In genomic region chr2:181285116-181285515, GRCh38 we compare ENCODE assay signal across 28 cellular contexts.
A peak's percentile ranks its signal among the peaks of the same experiment; 100 is the strongest.
DNase-seq lines count a peak whose midpoint lies in the region; ATAC-seq, FAIRE-seq and TF ChIP-seq lines count a peak whose summit lies in the region.
"Had no signal": no experiment of that assay in that cellular context is flagged by ENCODE, and none has a peak within 500 bp of the region (broad histone marks: within the 10 kb centered on the region; RNA-seq: fewer than 3 reads in every experiment).

No MANE protein-coding gene starts in this region.

- H3K4me3 ChIP-seq in A549: no peak overlapping the region
- no peak overlapping the region for H3K4me3 ChIP-seq in CD8-positive, alpha-beta memory T cell (ENCODE audit: low read length)
- H3K4me3 ChIP-seq: BLaER1 treated with 17β-estradiol and CSF1 and Interleukin-3, amounts not matched to agents 10 nM and 100 nM; GM23338; K562; PC-9 had no signal

- H3K27me3 Mint-ChIP-seq in CD8-positive, alpha-beta memory T cell: no peaks in the 10 kb centered on the region

- ATAC-seq in A549 (no peak), Right ventricle myocardium superior (ENCODE audit: poor library complexity) (no peak)
- ATAC-seq: CD8-positive, alpha-beta T cell; GM23338; K562 had no signal

- CTCF ChIA-PET in A549 (lab: Yijun Ruan, JAX): interaction anchor here (0.9 kb wide), 1 partner anchor 184 kb away, joined by 3 read pairs; no protein-coding TSS in a partner anchor
- CTCF ChIA-PET in CD8-positive, alpha-beta memory T cell (lab: Charles Lee): no interaction called here

- H3K4me1 ChIP-seq in A549: no peaks in the 10 kb centered on the region
- H3K4me1 ChIP-seq in CD8-positive, alpha-beta memory T cell (ENCODE audit: insufficient read depth, low read length): peaks cover 20% of the 10 kb centered on the region

- no peak for TF ChIP-seq RAD21 in A549 (conservative IDR thresholded peaks at IDR 0.05 in 1 of 2, IDR thresholded peaks at IDR 0.05 in 1 of 2)

- peaks cover 48 to 72% (median 56%) of the 10 kb centered on the region in 3 donors for H3K4me1 Mint-ChIP-seq in CD8-positive, alpha-beta memory T cell
- H3K4me1 Mint-ChIP-seq: GM23338, H9 had no signal

- H3K36me3 Mint-ChIP-seq in CD8-positive, alpha-beta memory T cell: peaks cover 3 to 36% (median 26%) of the 10 kb centered on the region in 3 donors

- no peak overlapping the region for H3K27ac ChIP-seq in A549
- H3K27ac ChIP-seq in CD8-positive, alpha-beta memory T cell (ENCODE audit: low read depth, low read length): no peak overlapping the region
- H3K27ac ChIP-seq: BLaER1 treated with 17β-estradiol and CSF1 and Interleukin-3, amounts not matched to agents 10 nM and 100 nM; PC-9 had no signal

- peaks cover 0 to 27% (median 2%) of the 10 kb centered on the region in 5 donors for H3K9me3 Mint-ChIP-seq in CD8-positive, alpha-beta memory T cell
- H3K9me3 Mint-ChIP-seq: GM23338, H9 had no signal

- no peaks in the 10 kb centered on the region for H3K27me3 ChIP-seq in CD8-positive, alpha-beta memory T cell (ENCODE audit: insufficient read depth, low read length, poor library complexity, severe bottlenecking)
- H3K27me3 ChIP-seq: BLaER1 treated with 17β-estradiol and CSF1 and Interleukin-3, amounts not matched to agents 10 nM and 100 nM had no signal

- intact Hi-C loops in Right ventricle myocardium superior (cut with DNase I): no loop called here

- TF ChIP-seq CTCF in A549 (IDR thresholded peaks at IDR 0.05): no peak

- no peak overlapping the region for H3K4me2 ChIP-seq in A549
- H3K4me2 ChIP-seq: BLaER1 treated with 17β-estradiol and CSF1 and Interleukin-3, amounts not matched to agents 10 nM and 100 nM; GM23338; PC-9 had no signal

- 11% methylated on average over 3 of the region's 3 CpGs for WGBS in A549 (ENCODE audit: missing lambda C conversion rate)

- no peak overlapping the region for H3K4me3 Mint-ChIP-seq in CD8-positive, alpha-beta memory T cell
- H3K4me3 Mint-ChIP-seq: CD8-positive, alpha-beta T cell; GM23338; H9 had no signal

- no peaks in the 10 kb centered on the region for H3K36me3 ChIP-seq in CD8-positive, alpha-beta memory T cell (ENCODE audit: insufficient read depth, low read length)
- H3K36me3 ChIP-seq: BLaER1 treated with 17β-estradiol and CSF1 and Interleukin-3, amounts not matched to agents 10 nM and 100 nM had no signal

- DNase-seq in A549 (ENCODE audit: low read depth in 1 of 2, low spot score in 1 of 2) (no peak), RPMI7951 (ENCODE audit: low read depth) (peak; percentile 28), foreskin melanocyte (peak; percentile 62), Right ventricle myocardium superior (no peak), cerebellar cortex (ENCODE audit: low spot score) (no peak)
- DNase-seq in CD8-positive, alpha-beta memory T cell: no peak
- no peak for DNase-seq in stimulated activated naive CD4-positive, alpha-beta T cell (lab: John Stamatoyannopoulos, UW)
- DNase-seq: AML-193; Calu3; CD8-positive, alpha-beta T cell; DND-41; H9; MV-4-11; NCI-H1105; NCI-H1436 treated with DMSO at 0.1 percent for 48 hours; NCI-H1930; NCI-H2107; NCI-H524; NCI-H82; PC-9; RPMI8226; SHP77 had no signal

- TF ChIP-seq EP300 in A549 (IDR thresholded peaks at IDR 0.05): no peak

- H3K27ac Mint-ChIP-seq in CD8-positive, alpha-beta memory T cell: peak overlapping the region in 6 of 8 donors; percentile 19 to 77 (median 54)
- H3K27ac Mint-ChIP-seq: CD8-positive, alpha-beta T cell; GM23338; H9 had no signal

- H3K9me3 ChIP-seq in A549: no peaks in the 10 kb centered on the region
- H3K9me3 ChIP-seq in CD8-positive, alpha-beta memory T cell (ENCODE audit: low read length): no peaks in the 10 kb centered on the region

- no peak for TF ChIP-seq POLR2A in A549 (IDR thresholded peaks at IDR 0.05; ENCODE audit: low read length)

- POLR2A ChIA-PET in A549 (lab: Yijun Ruan, JAX): no interaction called here
- POLR2A ChIA-PET in CD8-positive, alpha-beta memory T cell (lab: Charles Lee): no interaction called here

- FAIRE-seq in A549 (lab: Jason Lieb, UNC): peak; percentile 43
- FAIRE-seq: A204.1, GM18507, HTR-8/SVneo, K562 had no signal

TF ChIP-seq in A549, 52 proteins besides CTCF, POLR2A, EP300 and RAD21:
- no peak for TF ChIP-seq ZC3H11A (IDR thresholded peaks at IDR 0.05)
- TF ChIP-seq TFCP2L1 (CRISPR knock-in tag; IDR thresholded peaks at IDR 0.05): no peak
- no peak for TF ChIP-seq BCL3 (IDR thresholded peaks at IDR 0.05)
- TF ChIP-seq RCOR1 (IDR thresholded peaks at IDR 0.05; ENCODE audit: low read depth, low read length): no peak
- TF ChIP-seq EHF (CRISPR knock-in tag; IDR thresholded peaks at IDR 0.05): no peak
- TF ChIP-seq RNF2 (IDR thresholded peaks at IDR 0.05; ENCODE audit: borderline replicate concordance, low read depth): no peak
- no peak for TF ChIP-seq FOXS1 (CRISPR knock-in tag; IDR thresholded peaks at IDR 0.05)
- TF ChIP-seq ZFP36 (IDR thresholded peaks at IDR 0.05; ENCODE audit: borderline replicate concordance, partially characterized antibody): no peak
- TF ChIP-seq MYC (IDR thresholded peaks at IDR 0.05; ENCODE audit: borderline replicate concordance, low read length): no peak
- no peak for TF ChIP-seq KDM5A (IDR thresholded peaks at IDR 0.05)
- TF ChIP-seq ATOH8 (CRISPR knock-in tag; IDR thresholded peaks at IDR 0.05; ENCODE audit: low read depth): no peak
- no peak for TF ChIP-seq ZSCAN20 (CRISPR knock-in tag; IDR thresholded peaks at IDR 0.05)

Comparison
In these comparisons a context has a peak if more than half of its experiments do, and no peak if none do; other contexts are left out.
1. DNase-seq: peak in RPMI7951 (single experiment) and foreskin melanocyte (single experiment); none in A549 (0 of 2), CD8-positive, alpha-beta memory T cell (0 of 5), Right ventricle myocardium superior (single experiment), stimulated activated naive CD4-positive, alpha-beta T cell (0 of 6) and cerebellar cortex (single experiment).